In genomic region chr1:71650126-71650525, GRCh38 we compare ENCODE assay signal across 15 cellular contexts.
"Had no signal": no experiment of that assay in that cellular context is flagged by ENCODE, and none has a peak within 500 bp of the region (broad histone marks: within the 10 kb centered on the region; RNA-seq: fewer than 3 reads in every experiment).

No MANE protein-coding gene starts in this region.

- ATAC-seq: activated T-cell treated with anti-CD3 and anti-CD28 coated beads, Interleukin-2, amount 50 U/mL, for 72 hours; esophagus mucosa; psoas muscle; sciatic nerve; stimulated activated naive B cell treated with anti-CD40 and anti-IgM and Interleukin-4, amounts not matched to agents 10 μg/mL and 1 μg/mL and 100 μg/mL, for 72 hours had no signal

- H3K4me3 ChIP-seq: psoas muscle, suprapubic skin, upper lobe of left lung had no signal

- DNase-seq: activated CD4-positive, alpha-beta memory T cell treated with anti-CD3 and anti-CD28 coated beads for 36 hours; activated CD4-positive, CD25-positive, alpha-beta regulatory T cell treated with anti-CD3 and anti-CD28 coated beads, Interleukin-2, amount 50 U/mL, for 72 hours; activated gamma-delta T cell treated with Interleukin-2 at 50 U/mL for 16 hours; activated naive CD8-positive, alpha-beta T cell treated with anti-CD3 and anti-CD28 coated beads, Interleukin-2, amount 10 ng/mL, durations not matched to agents 7 days and 5 days; activated T-cell treated with anti-CD3 and anti-CD28 coated beads, Interleukin-2, amount 50 U/mL, for 72 hours; hypothalamus; kidney glomerular epithelial cell; nephron progenitor cell; psoas muscle; stimulated activated CD4-positive, alpha-beta T cell treated with anti-CD3 and anti-CD28 coated beads, Interleukin-2, amount 100 ng/mL, for 24 hours; stimulated activated naive B cell treated with anti-CD40 and anti-IgM and Interleukin-4, amounts not matched to agents 10 μg/mL and 1 μg/mL and 100 μg/mL, for 72 hours; upper lobe of left lung had no signal
